18 cellular contexts compared by ENCODE assay signal in genomic region chr12:8844665-8845064, GRCh38. TPM values are rescaled to one million over a fixed set of nuclear protein-coding genes. Genes with fewer than 3 reads are reported as not detected.
DNase-seq lines count a peak whose midpoint lies in the region; ATAC-seq, FAIRE-seq and TF ChIP-seq lines count a peak whose summit lies in the region.
"Had no signal": no experiment of that assay in that cellular context is flagged by ENCODE, and none has a peak within 500 bp of the region (broad histone marks: within the 10 kb centered on the region; RNA-seq: fewer than 3 reads in every experiment).

No MANE protein-coding gene starts in this region.

- DNase-seq in DMS 273 (lab: John Stamatoyannopoulos, UW; ENCODE audit: unreplicated experiment) (peak; percentile 9), DMS 273 treated with DMSO at 0.1 percent for 48 hours (lab: John Stamatoyannopoulos, UW) (no peak), cerebellar cortex (ENCODE audit: low spot score) (peak; percentile 47), kidney (no peak), testis (peak; percentile 96), transverse colon (no peak), GM23248 (no peak)
- DNase-seq: activated naive CD4-positive, alpha-beta T cell treated with anti-CD3 and anti-CD28 coated beads, Interleukin-2, amount 10 ng/mL, durations not matched to agents 7 days and 5 days; foreskin keratinocyte; islet precursor cell; NCI-H524 treated with DMSO at 0.1 percent for 48 hours had no signal

- H3K79me2 ChIP-seq in GM23248 (ENCODE audit: insufficient read depth): no peaks in the 10 kb centered on the region

- no peaks in the 10 kb centered on the region for H3K4me1 ChIP-seq in kidney (ENCODE audit: control insufficient read depth in 1 of 2, insufficient read depth in 1 of 2, low read depth in 1 of 2, low read length in 2 of 2)
- H3K4me1 ChIP-seq in testis: peaks cover 10% of the 10 kb centered on the region
- H3K4me1 ChIP-seq in transverse colon: no peaks in the 10 kb centered on the region
- no peaks in the 10 kb centered on the region for H3K4me1 ChIP-seq in GM23248 (ENCODE audit: insufficient read depth)
- H3K4me1 ChIP-seq: foreskin keratinocyte, suprapubic skin had no signal

- no peaks in the 10 kb centered on the region for H3K36me3 ChIP-seq in kidney (ENCODE audit: control insufficient read depth in 1 of 2, insufficient read depth in 2 of 2, low read length in 2 of 2)
- no peaks in the 10 kb centered on the region for H3K36me3 ChIP-seq in testis (ENCODE audit: low read depth, missing control alignments)
- H3K36me3 ChIP-seq in transverse colon: no peaks in the 10 kb centered on the region
- no peaks in the 10 kb centered on the region for H3K36me3 ChIP-seq in GM23248 (ENCODE audit: low read depth)
- H3K36me3 ChIP-seq: suprapubic skin had no signal

- TF ChIP-seq POLR2A in testis (IDR thresholded peaks at IDR 0.05) (no peak), transverse colon (IDR thresholded peaks at IDR 0.05) (no peak)

- H3K9me3 ChIP-seq in kidney (ENCODE audit: control insufficient read depth in 1 of 2, low read length in 2 of 2) (no peaks in the 10 kb centered on the region), testis (no peaks in the 10 kb centered on the region), transverse colon (no peaks in the 10 kb centered on the region), GM23248 (ENCODE audit: low read depth) (no peaks in the 10 kb centered on the region)
- H3K9me3 ChIP-seq: suprapubic skin had no signal

- H3K27me3 ChIP-seq in testis (no peaks in the 10 kb centered on the region), transverse colon (no peaks in the 10 kb centered on the region), GM23248 (replicated peaks; ENCODE audit: insufficient read depth) (no peaks in the 10 kb centered on the region)
- H3K27me3 ChIP-seq: dorsolateral prefrontal cortex, foreskin keratinocyte, suprapubic skin had no signal

- H3F3A ChIP-seq in GM23248 (ENCODE audit: insufficient read depth): no peaks in the 10 kb centered on the region

- in situ Hi-C loops in transverse colon (cut with MboI; ENCODE audit: low pct_ligation_motif_present in 1 of 4, low pct_unique_long_range_greater_than_20kb in 1 of 4, low sequenced_read_pairs in 3 of 4): no loop called here
- in situ Hi-C loops in GM23248 (cut with MboI): no loop called here

- no peak overlapping the region for H3K4me2 ChIP-seq in GM23248 (ENCODE audit: unreplicated experiment)

- intact Hi-C loops in kidney (cut with DNase I): no loop called here
- intact Hi-C loops in testis (cut with DNase I; ENCODE audit: low total_unique reads): no loop called here
- intact Hi-C loops in transverse colon (cut with DNase I; ENCODE audit: low total_unique reads): no loop called here

- no peak for TF ChIP-seq EP300 in transverse colon (IDR thresholded peaks at IDR 0.05; ENCODE audit: low read depth)

- ATAC-seq in GM19397 (IDR thresholded peaks at IDR 0.05; ENCODE audit: unreplicated experiment): no peak
- ATAC-seq: foreskin keratinocyte had no signal

- H3K9me2 ChIP-seq in GM23248 (ENCODE audit: insufficient read depth): no peaks in the 10 kb centered on the region

- peak; percentile 54 for FAIRE-seq in kidney (lab: Jason Lieb, UNC)
- FAIRE-seq: HTR-8/SVneo, TTC549 had no signal

- WGBS in testis, 2 donors: 6 to 17% methylated on average over 11 of the region's 11 CpGs
- WGBS in transverse colon (ENCODE audit: low coverage in 1 of 2), 2 donors: 35 to 43% methylated on average over 11 of the region's 11 CpGs
- 46 to 58% methylated on average over 11 of the region's 11 CpGs for WGBS in GM23248 (ENCODE audit: low coverage in 1 of 2, low lambda C conversion rate in 2 of 2, missing lambda C conversion rate in 2 of 2), 2 experiments

- TF ChIP-seq CTCF in kidney (IDR thresholded peaks at IDR 0.05; ENCODE audit: borderline replicate concordance, extremely low read depth, insufficient read depth) (no peak), testis (IDR thresholded peaks at IDR 0.05) (no peak), transverse colon (IDR thresholded peaks at IDR 0.05) (no peak)

- no peaks in the 10 kb centered on the region for H4K20me1 ChIP-seq in GM23248 (ENCODE audit: insufficient read depth)

- H3K27ac ChIP-seq in kidney (ENCODE audit: low read depth in 2 of 2, low read length in 2 of 2) (no peak overlapping the region), testis (peak overlapping the region; percentile 48 to 75), transverse colon (no peak overlapping the region), GM23248 (no peak overlapping the region)
- H3K27ac ChIP-seq: 22Rv1, foreskin keratinocyte, suprapubic skin had no signal

- H3K9ac ChIP-seq in kidney (ENCODE audit: low read length in 2 of 2) (no peak overlapping the region), GM23248 (no peak overlapping the region)

- no peak overlapping the region for H2AFZ ChIP-seq in GM23248

- H3K4me3 ChIP-seq in kidney (ENCODE audit: low read length in 2 of 2) (no peak overlapping the region), testis (no peak overlapping the region), transverse colon (no peak overlapping the region), GM23248 (no peak overlapping the region)
- H3K4me3 ChIP-seq: suprapubic skin had no signal

RNA-seq across cellular contexts. Expression of gene A2ML1, which starts 22.2 kb away (rescaled TPM):
- total RNA-seq in kidney (not detected), testis (10 to 100 TPM; 47.6 to 81.1 TPM), transverse colon (not detected)
- polyA plus RNA-seq in kidney (ENCODE audit: insufficient read depth, low read depth, low replicate concordance) (not detected), testis (ENCODE audit: insufficient read depth, low read depth, low replicate concordance) (20.0 TPM), GM23248 (2016; fragmentation: Nextera tagmentation; extraction: Ambion mirVana) (not detected in 2 replicates)
- not detected in 2 replicates for total RNA-seq in GM23248 (2014; rRNA removed; shearing (Covaris generic))
- total RNA-seq: skeletal muscle tissue had no signal

Comparison
In these comparisons a context has a peak if more than half of its experiments do, and no peak if none do; other contexts are left out.
1. DNase-seq: peak in DMS 273 (single experiment), cerebellar cortex (single experiment) and testis (single experiment); none in DMS 273 treated with DMSO at 0.1 percent for 48 hours (single experiment), kidney (single experiment), transverse colon (single experiment) and GM23248 (single experiment).
2. H3K27ac ChIP-seq: peak in testis (2 of 2); none in kidney (0 of 2), transverse colon (0 of 4) and GM23248 (single experiment).
3. RNA of gene A2ML1, which starts 22.2 kb away (total RNA-seq): 47.6 to 81.1 TPM in testis; not detected in kidney (single experiment), not detected in transverse colon and not detected in GM23248; every median in the first group is over 10 times any median in the second.